ENCODE assay signal across 25 cellular contexts in genomic region chr6:3898270-3898994, GRCh38.
"Had no signal": no experiment of that assay in that cellular context is flagged by ENCODE, and none has a peak within 500 bp of the region (broad histone marks: within the 10 kb centered on the region; RNA-seq: fewer than 3 reads in every experiment).

No MANE protein-coding gene starts in this region.

- H3K27ac ChIP-seq: body of pancreas, esophagus muscularis mucosa, gastrocnemius medialis, ovary, tibial nerve, WERI-Rb-1 had no signal

- DNase-seq: activated CD4-positive, alpha-beta T cell treated with anti-CD3 and anti-CD28 coated beads for 48 hours; activated CD4-positive, alpha-beta T cell treated with anti-CD3 and anti-CD28 coated beads, Interleukin-2, amount 50 U/mL, for 48 hours; activated CD8-positive, alpha-beta memory T cell treated with anti-CD3 and anti-CD28 coated beads for 24 hours; activated effector memory CD4-positive, alpha-beta T cell treated with Interleukin-2 at 50 U/mL for 16 hours; activated naive CD4-positive, alpha-beta T cell treated with Interleukin-2 at 50 U/mL for 16 hours; anterior cingulate cortex; body of pancreas; dermis blood vessel endothelial cell; effector CD4-positive, alpha-beta T cell; head of caudate nucleus; hippocampal formation; left colon; naive B cell; nephron progenitor cell; ovary; retina; stimulated activated naive CD4-positive, alpha-beta T cell; T1000; WERI-Rb-1 had no signal

- H3K4me1 ChIP-seq: body of pancreas, esophagus muscularis mucosa, tibial nerve had no signal

- H3K27me3 ChIP-seq: body of pancreas, esophagus muscularis mucosa, gastrocnemius medialis, ovary, tibial nerve had no signal

- H3K9me3 ChIP-seq: body of pancreas, esophagus muscularis mucosa, gastrocnemius medialis, ovary, tibial nerve had no signal

- H3K36me3 ChIP-seq: esophagus muscularis mucosa, gastrocnemius medialis, ovary, tibial nerve, WERI-Rb-1 had no signal

- ATAC-seq: activated CD4-positive, CD25-positive, alpha-beta regulatory T cell treated with anti-CD3 and anti-CD28 coated beads, Interleukin-2, amount 50 U/mL, for 24 hours; body of pancreas; gastrocnemius medialis; left colon had no signal

- FAIRE-seq: colon, keratinocyte had no signal

- H3K4me3 ChIP-seq: body of pancreas, esophagus muscularis mucosa, gastrocnemius medialis, ovary, tibial nerve had no signal
